In genomic region chr10:26911811-26912461, GRCh38 we compare ENCODE assay signal across 15 cellular contexts. TPM values are rescaled to one million over a fixed set of nuclear protein-coding genes. Genes with fewer than 3 reads are reported as not detected.
DNase-seq lines count a peak whose midpoint lies in the region; ATAC-seq, FAIRE-seq and TF ChIP-seq lines count a peak whose summit lies in the region.
"Had no signal": no experiment of that assay in that cellular context is flagged by ENCODE, and none has a peak within 500 bp of the region (broad histone marks: within the 10 kb centered on the region; RNA-seq: fewer than 3 reads in every experiment).

No MANE protein-coding gene starts in this region.

- H3K9me2 ChIP-seq in hepatocyte (replicated peaks; ENCODE audit: insufficient read depth): no peaks in the 10 kb centered on the region

- no peak overlapping the region for H3K4me3 ChIP-seq in hepatocyte
- H3K4me3 ChIP-seq in kidney (ENCODE audit: low read length in 2 of 2): no peak overlapping the region

- H3K27me3 ChIP-seq in hepatocyte: no peaks in the 10 kb centered on the region

- intact Hi-C loops in kidney (cut with DNase I): no loop called here

- H3K79me2 ChIP-seq in hepatocyte: no peaks in the 10 kb centered on the region

- H3K36me3 ChIP-seq in hepatocyte (replicated peaks; ENCODE audit: insufficient read depth, low read depth) (no peaks in the 10 kb centered on the region), kidney (ENCODE audit: control insufficient read depth in 1 of 2, insufficient read depth in 2 of 2, low read length in 2 of 2) (no peaks in the 10 kb centered on the region)

- H3K27ac ChIP-seq in hepatocyte (no peak overlapping the region), kidney (ENCODE audit: low read depth in 2 of 2, low read length in 2 of 2) (no peak overlapping the region)

- 74% methylated on average over 4 of the region's 4 CpGs for WGBS in hepatocyte (ENCODE audit: low lambda C conversion rate, missing lambda C conversion rate)

- TF ChIP-seq CTCF in GM10266 (IDR thresholded peaks at IDR 0.05; ENCODE audit: control insufficient read depth, insufficient read depth, low read depth, missing control alignments): no peak
- no peak for TF ChIP-seq CTCF in hepatocyte (IDR thresholded peaks at IDR 0.05; ENCODE audit: poor library complexity)
- TF ChIP-seq CTCF in kidney (IDR thresholded peaks at IDR 0.05; ENCODE audit: borderline replicate concordance, extremely low read depth, insufficient read depth): no peak

- DNase-seq in GM10266 (ENCODE audit: extremely low spot score) (peak; percentile 15), NOMO-1 treated with DMSO at 0.1 percent for 48 hours (lab: John Stamatoyannopoulos, UW; ENCODE audit: unreplicated experiment) (peak; percentile 64), hepatocyte (ENCODE audit: low spot score) (no peak), NCI-H1048 (lab: John Stamatoyannopoulos, UW) (no peak), kidney (no peak)
- DNase-seq in activated CD4-positive, alpha-beta T cell treated with anti-CD3 and anti-CD28 coated beads for 48 hours: no peak
- DNase-seq: ACHN; activated CD4-positive, alpha-beta T cell treated with anti-CD3 and anti-CD28 coated beads for 1 hour; activated T-cell treated with anti-CD3 and anti-CD28 coated beads for 4 hours; Caco-2; left colon; NCI-H2171; trophoblast cell had no signal

- peak; percentile 90 for ATAC-seq in GM19438 (IDR thresholded peaks at IDR 0.05; ENCODE audit: low read depth, unreplicated experiment)
- ATAC-seq in HG02852 (IDR thresholded peaks at IDR 0.05; ENCODE audit: unreplicated experiment): peak; percentile 82
- ATAC-seq: left colon had no signal

- no peaks in the 10 kb centered on the region for H3K4me1 ChIP-seq in hepatocyte (ENCODE audit: insufficient read depth)
- H3K4me1 ChIP-seq in kidney (ENCODE audit: control insufficient read depth in 1 of 2, insufficient read depth in 1 of 2, low read depth in 1 of 2, low read length in 2 of 2): no peaks in the 10 kb centered on the region

- no peak overlapping the region for H3K4me2 ChIP-seq in hepatocyte

- H3K9me3 ChIP-seq in hepatocyte (ENCODE audit: low read depth) (no peaks in the 10 kb centered on the region), kidney (ENCODE audit: control insufficient read depth in 1 of 2, low read length in 2 of 2) (no peaks in the 10 kb centered on the region)
- H3K9me3 ChIP-seq: Caco-2 had no signal

- no peak overlapping the region for H3K9ac ChIP-seq in kidney (ENCODE audit: low read length in 2 of 2)

- H2AFZ ChIP-seq in hepatocyte: no peak overlapping the region

- no peaks in the 10 kb centered on the region for H4K20me1 ChIP-seq in hepatocyte (ENCODE audit: insufficient read depth, poor library complexity, severe bottlenecking)

- FAIRE-seq in kidney (lab: Jason Lieb, UNC): no peak

RNA-seq across cellular contexts. Expression of gene ABI1, which starts 51.2 kb away (rescaled TPM):
- 39.2 and 46.1 TPM in 2 replicates for total RNA-seq in hepatocyte
- polyA plus RNA-seq in hepatocyte: 30.5 and 35.4 TPM in 2 replicates
- total RNA-seq in kidney: 54.1 TPM
- polyA plus RNA-seq in kidney (ENCODE audit: insufficient read depth, low read depth, low replicate concordance): 25.7 TPM

Comparison
In these comparisons a context has a peak if more than half of its experiments do, and no peak if none do; other contexts are left out.
1. DNase-seq: peak in GM10266 (single experiment) and NOMO-1 treated with DMSO at 0.1 percent for 48 hours (single experiment); none in hepatocyte (single experiment), activated CD4-positive, alpha-beta T cell treated with anti-CD3 and anti-CD28 coated beads for 48 hours (single experiment), NCI-H1048 (single experiment) and kidney (single experiment).